Comparison of ENCODE assay signal across 1 cellular context in genomic region chr4:102868782-102869568, GRCh38.
TF ChIP-seq lines count a peak whose summit lies in the region.

Gene CISD2, plus strand, starts transcription at chr4:102868992. Its CDS starts 93 bp downstream, at chr4:102869085.

TF ChIP-seq in K562, 482 proteins besides CTCF, POLR2A, EP300 and RAD21 (continued from another document and continues in another):
- TF ChIP-seq TEAD1 (CRISPR knock-in tag; IDR thresholded peaks at IDR 0.05) = peak in 1 of 2 experiments; percentile 84; a peak in 1 of 4 replicates
- TF ChIP-seq ZNF778 (CRISPR knock-in tag; IDR thresholded peaks at IDR 0.05) = no peak
- no peak for TF ChIP-seq SIX5 (IDR thresholded peaks at IDR 0.05; ENCODE audit: borderline replicate concordance in 1 of 2, insufficient read depth in 1 of 2, low read depth in 1 of 2, low read length in 2 of 2)
- TF ChIP-seq ARHGAP35 (IDR thresholded peaks at IDR 0.05; ENCODE audit: partially characterized antibody) = no peak
- peak in 1 of 2 experiments; percentile 68; a peak in 1 of 4 replicates for TF ChIP-seq ZNF639 (CRISPR knock-in tag; conservative IDR thresholded peaks at IDR 0.05 in 1 of 2, IDR thresholded peaks at IDR 0.05 in 1 of 2)
- TF ChIP-seq PYGO2 (tag; IDR thresholded peaks at IDR 0.05) = no peak
- no peak for TF ChIP-seq BRD9 (IDR thresholded peaks at IDR 0.05; ENCODE audit: low read depth, partially characterized antibody)
- no peak for TF ChIP-seq HEY1 (CRISPR knock-in tag; IDR thresholded peaks at IDR 0.05; ENCODE audit: borderline replicate concordance)
- no peak for TF ChIP-seq PURB (CRISPR knock-in tag; IDR thresholded peaks at IDR 0.05; ENCODE audit: low read depth)
- TF ChIP-seq MTA3 (IDR thresholded peaks at IDR 0.05; ENCODE audit: borderline replicate concordance) = peak; percentile 75; the same call in 1 of the 2 replicates
- TF ChIP-seq, protein P1, sequence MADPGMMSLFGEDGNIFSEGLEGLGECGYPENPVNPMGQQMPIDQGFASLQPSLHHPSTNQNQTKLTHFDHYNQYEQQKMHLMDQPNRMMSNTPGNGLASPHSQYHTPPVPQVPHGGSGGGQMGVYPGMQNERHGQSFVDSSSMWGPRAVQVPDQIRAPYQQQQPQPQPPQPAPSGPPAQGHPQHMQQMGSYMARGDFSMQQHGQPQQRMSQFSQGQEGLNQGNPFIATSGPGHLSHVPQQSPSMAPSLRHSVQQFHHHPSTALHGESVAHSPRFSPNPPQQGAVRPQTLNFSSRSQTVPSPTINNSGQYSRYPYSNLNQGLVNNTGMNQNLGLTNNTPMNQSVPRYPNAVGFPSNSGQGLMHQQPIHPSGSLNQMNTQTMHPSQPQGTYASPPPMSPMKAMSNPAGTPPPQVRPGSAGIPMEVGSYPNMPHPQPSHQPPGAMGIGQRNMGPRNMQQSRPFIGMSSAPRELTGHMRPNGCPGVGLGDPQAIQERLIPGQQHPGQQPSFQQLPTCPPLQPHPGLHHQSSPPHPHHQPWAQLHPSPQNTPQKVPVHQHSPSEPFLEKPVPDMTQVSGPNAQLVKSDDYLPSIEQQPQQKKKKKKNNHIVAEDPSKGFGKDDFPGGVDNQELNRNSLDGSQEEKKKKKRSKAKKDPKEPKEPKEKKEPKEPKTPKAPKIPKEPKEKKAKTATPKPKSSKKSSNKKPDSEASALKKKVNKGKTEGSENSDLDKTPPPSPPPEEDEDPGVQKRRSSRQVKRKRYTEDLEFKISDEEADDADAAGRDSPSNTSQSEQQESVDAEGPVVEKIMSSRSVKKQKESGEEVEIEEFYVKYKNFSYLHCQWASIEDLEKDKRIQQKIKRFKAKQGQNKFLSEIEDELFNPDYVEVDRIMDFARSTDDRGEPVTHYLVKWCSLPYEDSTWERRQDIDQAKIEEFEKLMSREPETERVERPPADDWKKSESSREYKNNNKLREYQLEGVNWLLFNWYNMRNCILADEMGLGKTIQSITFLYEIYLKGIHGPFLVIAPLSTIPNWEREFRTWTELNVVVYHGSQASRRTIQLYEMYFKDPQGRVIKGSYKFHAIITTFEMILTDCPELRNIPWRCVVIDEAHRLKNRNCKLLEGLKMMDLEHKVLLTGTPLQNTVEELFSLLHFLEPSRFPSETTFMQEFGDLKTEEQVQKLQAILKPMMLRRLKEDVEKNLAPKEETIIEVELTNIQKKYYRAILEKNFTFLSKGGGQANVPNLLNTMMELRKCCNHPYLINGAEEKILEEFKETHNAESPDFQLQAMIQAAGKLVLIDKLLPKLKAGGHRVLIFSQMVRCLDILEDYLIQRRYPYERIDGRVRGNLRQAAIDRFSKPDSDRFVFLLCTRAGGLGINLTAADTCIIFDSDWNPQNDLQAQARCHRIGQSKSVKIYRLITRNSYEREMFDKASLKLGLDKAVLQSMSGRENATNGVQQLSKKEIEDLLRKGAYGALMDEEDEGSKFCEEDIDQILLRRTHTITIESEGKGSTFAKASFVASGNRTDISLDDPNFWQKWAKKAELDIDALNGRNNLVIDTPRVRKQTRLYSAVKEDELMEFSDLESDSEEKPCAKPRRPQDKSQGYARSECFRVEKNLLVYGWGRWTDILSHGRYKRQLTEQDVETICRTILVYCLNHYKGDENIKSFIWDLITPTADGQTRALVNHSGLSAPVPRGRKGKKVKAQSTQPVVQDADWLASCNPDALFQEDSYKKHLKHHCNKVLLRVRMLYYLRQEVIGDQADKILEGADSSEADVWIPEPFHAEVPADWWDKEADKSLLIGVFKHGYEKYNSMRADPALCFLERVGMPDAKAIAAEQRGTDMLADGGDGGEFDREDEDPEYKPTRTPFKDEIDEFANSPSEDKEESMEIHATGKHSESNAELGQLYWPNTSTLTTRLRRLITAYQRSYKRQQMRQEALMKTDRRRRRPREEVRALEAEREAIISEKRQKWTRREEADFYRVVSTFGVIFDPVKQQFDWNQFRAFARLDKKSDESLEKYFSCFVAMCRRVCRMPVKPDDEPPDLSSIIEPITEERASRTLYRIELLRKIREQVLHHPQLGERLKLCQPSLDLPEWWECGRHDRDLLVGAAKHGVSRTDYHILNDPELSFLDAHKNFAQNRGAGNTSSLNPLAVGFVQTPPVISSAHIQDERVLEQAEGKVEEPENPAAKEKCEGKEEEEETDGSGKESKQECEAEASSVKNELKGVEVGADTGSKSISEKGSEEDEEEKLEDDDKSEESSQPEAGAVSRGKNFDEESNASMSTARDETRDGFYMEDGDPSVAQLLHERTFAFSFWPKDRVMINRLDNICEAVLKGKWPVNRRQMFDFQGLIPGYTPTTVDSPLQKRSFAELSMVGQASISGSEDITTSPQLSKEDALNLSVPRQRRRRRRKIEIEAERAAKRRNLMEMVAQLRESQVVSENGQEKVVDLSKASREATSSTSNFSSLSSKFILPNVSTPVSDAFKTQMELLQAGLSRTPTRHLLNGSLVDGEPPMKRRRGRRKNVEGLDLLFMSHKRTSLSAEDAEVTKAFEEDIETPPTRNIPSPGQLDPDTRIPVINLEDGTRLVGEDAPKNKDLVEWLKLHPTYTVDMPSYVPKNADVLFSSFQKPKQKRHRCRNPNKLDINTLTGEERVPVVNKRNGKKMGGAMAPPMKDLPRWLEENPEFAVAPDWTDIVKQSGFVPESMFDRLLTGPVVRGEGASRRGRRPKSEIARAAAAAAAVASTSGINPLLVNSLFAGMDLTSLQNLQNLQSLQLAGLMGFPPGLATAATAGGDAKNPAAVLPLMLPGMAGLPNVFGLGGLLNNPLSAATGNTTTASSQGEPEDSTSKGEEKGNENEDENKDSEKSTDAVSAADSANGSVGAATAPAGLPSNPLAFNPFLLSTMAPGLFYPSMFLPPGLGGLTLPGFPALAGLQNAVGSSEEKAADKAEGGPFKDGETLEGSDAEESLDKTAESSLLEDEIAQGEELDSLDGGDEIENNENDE (IDR thresholded peaks at IDR 0.05; ENCODE audit: low read depth, low read length) = no peak
- TF ChIP-seq, protein P2, sequence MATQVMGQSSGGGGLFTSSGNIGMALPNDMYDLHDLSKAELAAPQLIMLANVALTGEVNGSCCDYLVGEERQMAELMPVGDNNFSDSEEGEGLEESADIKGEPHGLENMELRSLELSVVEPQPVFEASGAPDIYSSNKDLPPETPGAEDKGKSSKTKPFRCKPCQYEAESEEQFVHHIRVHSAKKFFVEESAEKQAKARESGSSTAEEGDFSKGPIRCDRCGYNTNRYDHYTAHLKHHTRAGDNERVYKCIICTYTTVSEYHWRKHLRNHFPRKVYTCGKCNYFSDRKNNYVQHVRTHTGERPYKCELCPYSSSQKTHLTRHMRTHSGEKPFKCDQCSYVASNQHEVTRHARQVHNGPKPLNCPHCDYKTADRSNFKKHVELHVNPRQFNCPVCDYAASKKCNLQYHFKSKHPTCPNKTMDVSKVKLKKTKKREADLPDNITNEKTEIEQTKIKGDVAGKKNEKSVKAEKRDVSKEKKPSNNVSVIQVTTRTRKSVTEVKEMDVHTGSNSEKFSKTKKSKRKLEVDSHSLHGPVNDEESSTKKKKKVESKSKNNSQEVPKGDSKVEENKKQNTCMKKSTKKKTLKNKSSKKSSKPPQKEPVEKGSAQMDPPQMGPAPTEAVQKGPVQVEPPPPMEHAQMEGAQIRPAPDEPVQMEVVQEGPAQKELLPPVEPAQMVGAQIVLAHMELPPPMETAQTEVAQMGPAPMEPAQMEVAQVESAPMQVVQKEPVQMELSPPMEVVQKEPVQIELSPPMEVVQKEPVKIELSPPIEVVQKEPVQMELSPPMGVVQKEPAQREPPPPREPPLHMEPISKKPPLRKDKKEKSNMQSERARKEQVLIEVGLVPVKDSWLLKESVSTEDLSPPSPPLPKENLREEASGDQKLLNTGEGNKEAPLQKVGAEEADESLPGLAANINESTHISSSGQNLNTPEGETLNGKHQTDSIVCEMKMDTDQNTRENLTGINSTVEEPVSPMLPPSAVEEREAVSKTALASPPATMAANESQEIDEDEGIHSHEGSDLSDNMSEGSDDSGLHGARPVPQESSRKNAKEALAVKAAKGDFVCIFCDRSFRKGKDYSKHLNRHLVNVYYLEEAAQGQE (CRISPR knock-in tag; IDR thresholded peaks at IDR 0.05; ENCODE audit: low read depth) = 0 out of 2 replicates have a peak, but pooled peaks have one; percentile 36
- TF ChIP-seq RBBP5 (IDR thresholded peaks at IDR 0.05; ENCODE audit: borderline replicate concordance, insufficient read depth, low read length, poor library complexity, severe bottlenecking) = peak; percentile 92
- TF ChIP-seq POLR2H (tag; IDR thresholded peaks at IDR 0.05; ENCODE audit: low read depth) = peak; percentile 84
- TF ChIP-seq, protein P3, sequence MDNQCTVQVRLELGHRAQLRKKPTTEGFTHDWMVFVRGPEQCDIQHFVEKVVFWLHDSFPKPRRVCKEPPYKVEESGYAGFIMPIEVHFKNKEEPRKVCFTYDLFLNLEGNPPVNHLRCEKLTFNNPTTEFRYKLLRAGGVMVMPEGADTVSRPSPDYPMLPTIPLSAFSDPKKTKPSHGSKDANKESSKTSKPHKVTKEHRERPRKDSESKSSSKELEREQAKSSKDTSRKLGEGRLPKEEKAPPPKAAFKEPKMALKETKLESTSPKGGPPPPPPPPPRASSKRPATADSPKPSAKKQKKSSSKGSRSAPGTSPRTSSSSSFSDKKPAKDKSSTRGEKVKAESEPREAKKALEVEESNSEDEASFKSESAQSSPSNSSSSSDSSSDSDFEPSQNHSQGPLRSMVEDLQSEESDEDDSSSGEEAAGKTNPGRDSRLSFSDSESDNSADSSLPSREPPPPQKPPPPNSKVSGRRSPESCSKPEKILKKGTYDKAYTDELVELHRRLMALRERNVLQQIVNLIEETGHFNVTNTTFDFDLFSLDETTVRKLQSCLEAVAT (IDR thresholded peaks at IDR 0.05) = peak; percentile 63 to 68
- TF ChIP-seq ARNT (IDR thresholded peaks at IDR 0.05) = no peak
- no peak for TF ChIP-seq HDAC8 (tag; IDR thresholded peaks at IDR 0.05)
- TF ChIP-seq KDM4B (IDR thresholded peaks at IDR 0.05; ENCODE audit: borderline replicate concordance in 2 of 2, low read depth in 1 of 2) = 0 out of 4 replicates have a peak, but pooled peaks of 1 of the 2 experiments have one; percentile 18
- no peak for TF ChIP-seq ARID3B (CRISPR knock-in tag; IDR thresholded peaks at IDR 0.05; ENCODE audit: borderline replicate concordance)
- TF ChIP-seq SMARCA5 (IDR thresholded peaks at IDR 0.05) = no peak
- TF ChIP-seq, protein P4, sequence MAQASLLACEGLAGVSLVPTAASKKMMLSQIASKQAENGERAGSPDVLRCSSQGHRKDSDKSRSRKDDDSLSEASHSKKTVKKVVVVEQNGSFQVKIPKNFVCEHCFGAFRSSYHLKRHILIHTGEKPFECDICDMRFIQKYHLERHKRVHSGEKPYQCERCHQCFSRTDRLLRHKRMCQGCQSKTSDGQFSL (CRISPR knock-in tag; IDR thresholded peaks at IDR 0.05) = peak; percentile 30; the same call in 1 of the 2 replicates
- TF ChIP-seq, protein P4 (tag; IDR thresholded peaks at IDR 0.05) = no peak
- peak in 1 of 2 experiments; percentile 83; a peak in 3 of 4 replicates for TF ChIP-seq FOXA3 (CRISPR knock-in tag; conservative IDR thresholded peaks at IDR 0.05 in 1 of 2, IDR thresholded peaks at IDR 0.05 in 1 of 2)
- TF ChIP-seq, protein P5, sequence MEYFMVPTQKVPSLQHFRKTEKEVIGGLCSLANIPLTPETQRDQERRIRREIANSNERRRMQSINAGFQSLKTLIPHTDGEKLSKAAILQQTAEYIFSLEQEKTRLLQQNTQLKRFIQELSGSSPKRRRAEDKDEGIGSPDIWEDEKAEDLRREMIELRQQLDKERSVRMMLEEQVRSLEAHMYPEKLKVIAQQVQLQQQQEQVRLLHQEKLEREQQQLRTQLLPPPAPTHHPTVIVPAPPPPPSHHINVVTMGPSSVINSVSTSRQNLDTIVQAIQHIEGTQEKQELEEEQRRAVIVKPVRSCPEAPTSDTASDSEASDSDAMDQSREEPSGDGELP (CRISPR knock-in tag; IDR thresholded peaks at IDR 0.05; ENCODE audit: borderline replicate concordance) = peak; percentile 86
- TF ChIP-seq ZFP36 (IDR thresholded peaks at IDR 0.05; ENCODE audit: low read depth, low read length, partially characterized antibody) = peak; percentile 26
- peak; percentile 98 for TF ChIP-seq HNRNPLL (IDR thresholded peaks at IDR 0.05; ENCODE audit: low read depth, low read length, poor library complexity, severe bottlenecking)
- no peak for TF ChIP-seq ZNF699 (CRISPR knock-in tag; IDR thresholded peaks at IDR 0.05; ENCODE audit: insufficient replicate concordance)
- TF ChIP-seq HES1 (IDR thresholded peaks at IDR 0.05; ENCODE audit: low read depth) = peak; percentile 79
- peak; percentile 91 for TF ChIP-seq SP1 (CRISPR knock-in tag; IDR thresholded peaks at IDR 0.05)
- peak; percentile 95 for TF ChIP-seq L3MBTL2 (IDR thresholded peaks at IDR 0.05)
- TF ChIP-seq NFRKB (IDR thresholded peaks at IDR 0.05; ENCODE audit: low read depth) = no peak; the same call in 1 of the 2 replicates
- TF ChIP-seq ZNF57 (CRISPR knock-in tag; IDR thresholded peaks at IDR 0.05) = no peak
- TF ChIP-seq NFIC (IDR thresholded peaks at IDR 0.05) = 0 out of 2 replicates have a peak, but pooled peaks have one; percentile 32
- TF ChIP-seq ZSCAN32 (CRISPR knock-in tag; IDR thresholded peaks at IDR 0.05) = no peak
